Comparison of ENCODE assay signal across 15 cellular contexts in the genomic region with DNA sequence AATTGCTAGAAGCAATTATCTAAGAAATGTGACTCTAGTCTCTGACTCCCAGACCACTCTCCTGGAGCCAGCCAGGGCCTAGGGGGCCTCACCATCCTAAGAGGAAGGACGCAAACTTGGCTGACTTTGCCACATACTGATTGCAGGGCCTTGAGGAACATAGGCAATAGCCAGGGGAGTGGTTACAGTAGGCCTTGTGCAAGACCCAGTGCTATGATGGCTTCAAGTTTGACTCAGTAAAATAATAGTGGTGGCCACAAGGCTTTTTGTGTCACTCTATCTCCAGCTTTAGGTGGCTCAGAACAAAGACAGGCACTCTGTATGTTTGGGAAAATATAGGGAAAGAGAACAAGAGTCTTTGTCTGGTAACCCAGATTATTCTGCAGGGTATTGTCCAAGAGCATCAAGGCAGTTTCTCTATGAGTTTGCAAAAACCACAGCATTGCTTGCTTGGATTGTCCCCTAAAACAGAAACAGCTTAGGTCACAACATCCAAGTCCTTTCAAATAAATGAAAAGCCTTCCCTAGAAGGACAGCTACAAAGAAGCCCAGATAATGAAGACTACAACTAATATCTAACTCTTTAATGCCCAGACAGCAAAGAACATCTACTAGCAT.
DNase-seq lines count a peak whose midpoint lies in the region; ATAC-seq and TF ChIP-seq lines count a peak whose summit lies in the region.
"Had no signal": no experiment of that assay in that cellular context is flagged by ENCODE, and none has a peak within 500 bp of the region (broad histone marks: within the 10 kb centered on the region; RNA-seq: fewer than 3 reads in every experiment).

No MANE protein-coding gene starts in this region.

- no peak for TF ChIP-seq CTCF in RWPE1 (conservative IDR thresholded peaks at IDR 0.05; ENCODE audit: low read depth)

- ATAC-seq in GM19397 (IDR thresholded peaks at IDR 0.05; ENCODE audit: unreplicated experiment), result peak; percentile 51
- peak; percentile 69 for ATAC-seq in HG02870 (IDR thresholded peaks at IDR 0.05; ENCODE audit: unreplicated experiment)
- ATAC-seq: gastrocnemius medialis had no signal

- POLR2A ChIA-PET in RWPE1 (lab: Yijun Ruan, JAX; ENCODE audit: low non-redundant PET), result no interaction called here

- DNase-seq in EL, result peak; percentile 53
- no peak for DNase-seq in RWPE1 (ENCODE audit: low spot score)
- no peak for DNase-seq in NCI-H774 (lab: John Stamatoyannopoulos, UW)
- no peak for DNase-seq in NCI-H2196 (lab: John Stamatoyannopoulos, UW; ENCODE audit: unreplicated experiment)
- no peak for DNase-seq in anterior cingulate cortex (lab: John Stamatoyannopoulos, UW)
- no peak for DNase-seq in hippocampal formation (lab: John Stamatoyannopoulos, UW)
- DNase-seq: activated CD4-positive, alpha-beta T cell treated with anti-CD3 and anti-CD28 coated beads, Interleukin-2, amount 50 U/mL, for 48 hours; CD4-positive, alpha-beta T cell; gastrocnemius medialis; immature natural killer cell; KG1; NCI-H146; NCI-H526 had no signal

- H3K27ac ChIP-seq in RWPE1, result peak overlapping the region; percentile 74; the same call in 1 of the 2 replicates
- H3K27ac ChIP-seq: gastrocnemius medialis had no signal

- CTCF ChIA-PET in RWPE1 (lab: Yijun Ruan, JAX), result no interaction called here
